Comparison of ENCODE assay signal across 1 cellular context in genomic region chr21:44267655-44268142, GRCh38.
TF ChIP-seq lines count a peak whose summit lies in the region.

No MANE protein-coding gene starts in this region.

TF ChIP-seq in HepG2, 621 proteins besides CTCF, POLR2A, EP300 and RAD21:
- peak; percentile 61 for TF ChIP-seq ZNF501 (CRISPR knock-in tag; IDR thresholded peaks at IDR 0.05)
- TF ChIP-seq SMC3 (IDR thresholded peaks at IDR 0.05; ENCODE audit: low read length) = peak; percentile 60
- TF ChIP-seq SIX1 (CRISPR knock-in tag; IDR thresholded peaks at IDR 0.05; ENCODE audit: borderline replicate concordance) = no peak
- peak; percentile 70 for TF ChIP-seq STAG1 (CRISPR knock-in tag; IDR thresholded peaks at IDR 0.05)
TF ChIP-seq in HepG2: peak in this region for 3.
